Comparison of ENCODE assay signal across 8 cellular contexts in genomic region chr7:76357379-76358052, GRCh38. TPM values are rescaled to one million over a fixed set of nuclear protein-coding genes. Genes with fewer than 3 reads are reported as not detected.
DNase-seq lines count a peak whose midpoint lies in the region; ATAC-seq and TF ChIP-seq lines count a peak whose summit lies in the region.

No MANE protein-coding gene starts in this region.

- no peak for TF ChIP-seq RAD21 in SK-N-SH (IDR thresholded peaks at IDR 0.05; ENCODE audit: low read length)

- ATAC-seq in SK-N-SH treated with all-trans-retinoic acid at 6 μM for 48 hours (no peak), right cardiac atrium (no peak), HG03469 (IDR thresholded peaks at IDR 0.05; ENCODE audit: unreplicated experiment) (no peak), GM19023 (IDR thresholded peaks at IDR 0.05; ENCODE audit: unreplicated experiment) (no peak), HG03025 (IDR thresholded peaks at IDR 0.05; ENCODE audit: low FRiP score, unreplicated experiment) (no peak)

- peaks cover 62% of the 10 kb centered on the region for H3K79me2 ChIP-seq in SK-N-SH (ENCODE audit: insufficient read depth)

- peak overlapping the region; percentile 93 for H3K9ac ChIP-seq in SK-N-SH

- H3K4me1 ChIP-seq in SK-N-SH (ENCODE audit: control insufficient read depth in 1 of 2, insufficient read depth in 2 of 2, low read depth in 1 of 2, low read length in 1 of 2): peaks cover 17 to 23% of the 10 kb centered on the region in 2 experiments; a peak in 3 of 4 replicates
- no peaks in the 10 kb centered on the region for H3K4me1 ChIP-seq in right cardiac atrium (ENCODE audit: control insufficient read depth, insufficient read depth, low read length)
- peaks cover 27 to 68% (median 57%) of the 10 kb centered on the region in 6 donors for H3K4me1 ChIP-seq in spleen

- TF ChIP-seq CTCF in SK-N-SH (IDR thresholded peaks at IDR 0.05) (no peak), VCaP (conservative IDR thresholded peaks at IDR 0.05) (no peak), spleen (IDR thresholded peaks at IDR 0.05 in 8 of 11, conservative IDR thresholded peaks at IDR 0.05 in 3 of 11) (no peak)

- intact Hi-C loops in right cardiac atrium (cut with DNase I) (loop anchor here in 2 of 4 donors (5.0 kb wide), 1 partner anchor 40 kb away; no protein-coding TSS in a partner anchor), spleen (cut with DNase I; ENCODE audit: low total_unique reads) (loop anchor here (5.0 kb wide), 1 partner anchor 40 kb away; no protein-coding TSS in a partner anchor)

- H3K36me3 ChIP-seq in SK-N-SH (replicated peaks in 1 of 2; ENCODE audit: control insufficient read depth in 1 of 2, insufficient read depth in 2 of 2, low read length in 1 of 2) (peaks cover 27 to 48% of the 10 kb centered on the region in 2 experiments), spleen (peaks cover 0 to 40% (median 0%) of the 10 kb centered on the region in 6 donors)

- under 1% methylated on average over 14 of the region's 14 CpGs for WGBS in SK-N-SH (ENCODE audit: low lambda C conversion rate)
- WGBS in right cardiac atrium: under 1% methylated on average over 14 of the region's 14 CpGs
- WGBS in spleen, 5 donors: 1 to 3% (median 2%) methylated on average over 14 of the region's 14 CpGs

- no peak for DNase-seq in SK-N-SH
- DNase-seq in right cardiac atrium: no peak
- DNase-seq in spleen: no peak

- CTCF ChIA-PET in SK-N-SH (lab: Yijun Ruan, JAX): interaction anchor here (1.3 to 3.4 kb wide), 2 partner anchors 39 to 43 kb away, joined by 7 to 32 read pairs; no protein-coding TSS in a partner anchor

- H3K9me3 ChIP-seq in SK-N-SH (no peaks in the 10 kb centered on the region), right cardiac atrium (ENCODE audit: control insufficient read depth, low read length) (no peaks in the 10 kb centered on the region), spleen (no peaks in the 10 kb centered on the region)

- peaks cover 10% of the 10 kb centered on the region for H3F3A ChIP-seq in SK-N-SH (replicated peaks; ENCODE audit: insufficient read depth)

- H4K20me1 ChIP-seq in SK-N-SH (ENCODE audit: insufficient read depth): peaks cover 55% of the 10 kb centered on the region

- POLR2A ChIA-PET in SK-N-SH (lab: Yijun Ruan, JAX): interaction anchor here (1.9 kb wide), 1 partner anchor 43 kb away, joined by 4 read pairs; no protein-coding TSS in a partner anchor

- H3K27me3 ChIP-seq in SK-N-SH (ENCODE audit: insufficient read depth): no peaks in the 10 kb centered on the region
- no peaks in the 10 kb centered on the region for H3K27me3 ChIP-seq in right cardiac atrium (ENCODE audit: control insufficient read depth, insufficient read depth)
- no peaks in the 10 kb centered on the region for H3K27me3 ChIP-seq in spleen (replicated peaks in 1 of 7)

- no peak for TF ChIP-seq EP300 in SK-N-SH (IDR thresholded peaks at IDR 0.05; ENCODE audit: borderline replicate concordance in 1 of 2, low read depth in 1 of 2, low read length in 1 of 2)

- no peak overlapping the region for H2AFZ ChIP-seq in SK-N-SH (ENCODE audit: low read depth)

- H3K27ac ChIP-seq in SK-N-SH (ENCODE audit: low read depth in 2 of 2, low read length in 1 of 2) (peak overlapping the region; percentile 92 to 96), VCaP (peak overlapping the region; percentile 98), right cardiac atrium (ENCODE audit: low read length) (peak overlapping the region; percentile 86), spleen (peak overlapping the region; percentile 93 to 99 (median 98))

- H3K4me3 ChIP-seq in SK-N-SH (ENCODE audit: low read depth in 2 of 2, low read length in 1 of 2) (peak overlapping the region; percentile 82 to 88), right cardiac atrium (ENCODE audit: low read length) (peak overlapping the region; percentile 84), spleen (peak overlapping the region; percentile 90 to 100 (median 99))

- H3K9me2 ChIP-seq in SK-N-SH: no peaks in the 10 kb centered on the region

- peak overlapping the region; percentile 80 for H3K4me2 ChIP-seq in SK-N-SH

- TF ChIP-seq POLR2A in spleen (IDR thresholded peaks at IDR 0.05): no peak

TF ChIP-seq in SK-N-SH, 30 proteins besides CTCF, POLR2A, EP300 and RAD21:
- peak; percentile 27; the same call in 1 of the 2 replicates for TF ChIP-seq SIN3A (IDR thresholded peaks at IDR 0.05; ENCODE audit: borderline replicate concordance, low read depth, low read length)
- TF ChIP-seq TEAD4 (IDR thresholded peaks at IDR 0.05; ENCODE audit: borderline replicate concordance, insufficient read depth): no peak
- peak; percentile 14; the same call in 1 of the 2 replicates for TF ChIP-seq TAF1 (IDR thresholded peaks at IDR 0.05; ENCODE audit: borderline replicate concordance, low read depth, low read length)

TF ChIP-seq in SK-N-SH treated with all-trans-retinoic acid at 6 μM for 48 hours, 23 proteins besides CTCF, POLR2A, EP300 and RAD21 (continues in another document):
- TF ChIP-seq POU6F1 (CRISPR knock-in tag; IDR thresholded peaks at IDR 0.05; ENCODE audit: borderline replicate concordance, low read depth): no peak
- TF ChIP-seq ARNTL (CRISPR knock-in tag; IDR thresholded peaks at IDR 0.05; ENCODE audit: borderline replicate concordance, low read depth): no peak
- no peak for TF ChIP-seq OSR1 (CRISPR knock-in tag; IDR thresholded peaks at IDR 0.05)
- no peak for TF ChIP-seq ESRRG (CRISPR knock-in tag; IDR thresholded peaks at IDR 0.05)
- TF ChIP-seq CREB5 (CRISPR knock-in tag; IDR thresholded peaks at IDR 0.05; ENCODE audit: low read depth): no peak
- no peak for TF ChIP-seq RARB (CRISPR knock-in tag; IDR thresholded peaks at IDR 0.05)
- no peak for TF ChIP-seq BACH2 (CRISPR knock-in tag; IDR thresholded peaks at IDR 0.05; ENCODE audit: borderline replicate concordance)
- TF ChIP-seq ZNF565 (CRISPR knock-in tag; conservative IDR thresholded peaks at IDR 0.05; ENCODE audit: low read depth): no peak
- TF ChIP-seq TCF4 (CRISPR knock-in tag; IDR thresholded peaks at IDR 0.05; ENCODE audit: borderline replicate concordance): no peak

RNA-seq across cellular contexts. Expression of gene YWHAG, which starts 1.3 kb away (rescaled TPM):
- polyA plus RNA-seq in SK-N-SH (2012; rRNA removed) (60.4 and 78.0 TPM in 2 replicates), right cardiac atrium (139 TPM), spleen (10 to 100 TPM; 19.7 to 35.6 (median 26.2) TPM)
- polyA plus RNA-seq in SK-N-SH (2012; cell fraction: cytosol; rRNA removed): 69.7 and 76.5 TPM in 2 replicates
- 49.2 and 56.0 TPM in 2 replicates for polyA plus RNA-seq in SK-N-SH (2012; cell fraction: nucleus; rRNA removed)
- total RNA-seq in right cardiac atrium (100 to 1,000 TPM; 209 to 282 (median 253) TPM), spleen (100 to 1,000 TPM in 1 of 7 donors, 10 to 100 TPM in 6; 60.6 to 108 (median 80.5) TPM)

RNA-seq across cellular contexts. Expression of gene SSC4D, which starts 52.0 kb away (rescaled TPM):
- polyA plus RNA-seq in SK-N-SH (2012; rRNA removed) (1.6 and 2.0 TPM in 2 replicates), right cardiac atrium (2.1 TPM), spleen (1 to 10 TPM in 2 of 3 donors, under 1 TPM in 1; 0.68 to 1.2 (median 1.1) TPM)
- polyA plus RNA-seq in SK-N-SH (2012; cell fraction: cytosol; rRNA removed): 0.75 and 1.3 TPM in 2 replicates
- 3.3 and 5.8 TPM in 2 replicates for polyA plus RNA-seq in SK-N-SH (2012; cell fraction: nucleus; rRNA removed)
- total RNA-seq in right cardiac atrium (1 to 10 TPM in 2 of 4 donors, under 1 TPM in 2; 0.78 to 1.3 (median 0.96) TPM), spleen (1 to 10 TPM in 2 of 7 donors, under 1 TPM in 5; 0.11 to 1.5 (median 0.43) TPM)

RNA-seq across cellular contexts. Expression of gene HSPB1, which starts 55.0 kb away (rescaled TPM):
- polyA plus RNA-seq in SK-N-SH (2012; rRNA removed) (439 and 824 TPM in 2 replicates), right cardiac atrium (2,464 TPM), spleen (100 to 1,000 TPM in 2 of 3 donors, 10 to 100 TPM in 1; 70.1 to 216 (median 214) TPM)
- polyA plus RNA-seq in SK-N-SH (2012; cell fraction: cytosol; rRNA removed): 324 and 487 TPM in 2 replicates
- polyA plus RNA-seq in SK-N-SH (2012; cell fraction: nucleus; rRNA removed): 369 and 776 TPM in 2 replicates
- total RNA-seq in right cardiac atrium (1,000 to 10,000 TPM; 1,069 to 1,850 (median 1,464) TPM), spleen (100 to 1,000 TPM in 5 of 7 donors, 10 to 100 TPM in 2; 56.5 to 227 (median 131) TPM)
